ENCODE assay signal across 1 cellular context in genomic region chr2:216569765-216570164, GRCh38.
TF ChIP-seq lines count a peak whose summit lies in the region.

No MANE protein-coding gene starts in this region.

TF ChIP-seq in GM23338, 12 proteins besides CTCF, POLR2A, EP300 and RAD21 (continued from another document):
- no peak for TF ChIP-seq ZNF462 (CRISPR knock-in tag; IDR thresholded peaks at IDR 0.05)
- TF ChIP-seq CREB1 (CRISPR knock-in tag; IDR thresholded peaks at IDR 0.05; ENCODE audit: low read depth) = no peak
- TF ChIP-seq ZNF331 (CRISPR knock-in tag; IDR thresholded peaks at IDR 0.05; ENCODE audit: low read depth) = no peak
- no peak for TF ChIP-seq POLR2AphosphoS5 (IDR thresholded peaks at IDR 0.05; ENCODE audit: low read depth)
- TF ChIP-seq ETS1 (IDR thresholded peaks at IDR 0.05) = no peak
